Comparison of ENCODE assay signal across 3 cellular contexts in the genomic region with DNA sequence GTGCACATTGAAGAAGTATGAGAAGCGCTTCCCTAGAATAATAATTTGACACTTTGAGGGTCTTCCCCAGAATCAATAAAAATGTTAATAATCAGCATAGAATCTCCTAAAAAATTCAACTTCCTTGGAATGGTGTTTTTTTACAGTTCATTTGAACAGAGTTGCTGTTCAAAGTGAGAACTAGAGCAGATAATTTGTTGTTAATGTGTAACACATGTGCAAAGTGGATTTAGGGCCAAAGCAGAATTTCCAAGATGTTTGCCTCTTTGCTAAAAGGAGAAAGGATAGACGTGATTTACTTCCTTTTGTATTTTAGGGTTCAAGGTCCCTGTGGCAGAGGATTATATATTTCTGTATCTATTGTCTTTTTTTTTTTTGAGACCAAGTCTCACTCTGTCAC.
A peak's percentile ranks its signal among the peaks of the same experiment; 100 is the strongest.
TF ChIP-seq lines count a peak whose summit lies in the region.

No MANE protein-coding gene starts in this region.

TF ChIP-seq in GM23338, 12 proteins besides CTCF, POLR2A, EP300 and RAD21 (continues in another document):
- no peak for TF ChIP-seq POLR2AphosphoS5 (IDR thresholded peaks at IDR 0.05; ENCODE audit: low read depth)
- TF ChIP-seq, protein P1, sequence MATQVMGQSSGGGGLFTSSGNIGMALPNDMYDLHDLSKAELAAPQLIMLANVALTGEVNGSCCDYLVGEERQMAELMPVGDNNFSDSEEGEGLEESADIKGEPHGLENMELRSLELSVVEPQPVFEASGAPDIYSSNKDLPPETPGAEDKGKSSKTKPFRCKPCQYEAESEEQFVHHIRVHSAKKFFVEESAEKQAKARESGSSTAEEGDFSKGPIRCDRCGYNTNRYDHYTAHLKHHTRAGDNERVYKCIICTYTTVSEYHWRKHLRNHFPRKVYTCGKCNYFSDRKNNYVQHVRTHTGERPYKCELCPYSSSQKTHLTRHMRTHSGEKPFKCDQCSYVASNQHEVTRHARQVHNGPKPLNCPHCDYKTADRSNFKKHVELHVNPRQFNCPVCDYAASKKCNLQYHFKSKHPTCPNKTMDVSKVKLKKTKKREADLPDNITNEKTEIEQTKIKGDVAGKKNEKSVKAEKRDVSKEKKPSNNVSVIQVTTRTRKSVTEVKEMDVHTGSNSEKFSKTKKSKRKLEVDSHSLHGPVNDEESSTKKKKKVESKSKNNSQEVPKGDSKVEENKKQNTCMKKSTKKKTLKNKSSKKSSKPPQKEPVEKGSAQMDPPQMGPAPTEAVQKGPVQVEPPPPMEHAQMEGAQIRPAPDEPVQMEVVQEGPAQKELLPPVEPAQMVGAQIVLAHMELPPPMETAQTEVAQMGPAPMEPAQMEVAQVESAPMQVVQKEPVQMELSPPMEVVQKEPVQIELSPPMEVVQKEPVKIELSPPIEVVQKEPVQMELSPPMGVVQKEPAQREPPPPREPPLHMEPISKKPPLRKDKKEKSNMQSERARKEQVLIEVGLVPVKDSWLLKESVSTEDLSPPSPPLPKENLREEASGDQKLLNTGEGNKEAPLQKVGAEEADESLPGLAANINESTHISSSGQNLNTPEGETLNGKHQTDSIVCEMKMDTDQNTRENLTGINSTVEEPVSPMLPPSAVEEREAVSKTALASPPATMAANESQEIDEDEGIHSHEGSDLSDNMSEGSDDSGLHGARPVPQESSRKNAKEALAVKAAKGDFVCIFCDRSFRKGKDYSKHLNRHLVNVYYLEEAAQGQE (IDR thresholded peaks at IDR 0.05; ENCODE audit: unreplicated experiment): no peak
- no peak for TF ChIP-seq CREB1 (CRISPR knock-in tag; IDR thresholded peaks at IDR 0.05; ENCODE audit: low read depth)
- no peak for TF ChIP-seq ZNF331 (CRISPR knock-in tag; IDR thresholded peaks at IDR 0.05; ENCODE audit: low read depth)
- TF ChIP-seq ZNF114 (CRISPR knock-in tag; IDR thresholded peaks at IDR 0.05): no peak
- TF ChIP-seq EZH2 (IDR thresholded peaks at IDR 0.05; ENCODE audit: low read depth, unreplicated experiment): no peak
- no peak for TF ChIP-seq EZH2phosphoT487 (IDR thresholded peaks at IDR 0.05; ENCODE audit: unreplicated experiment)
- TF ChIP-seq STAT1 (IDR thresholded peaks at IDR 0.05; ENCODE audit: unreplicated experiment): no peak
- TF ChIP-seq, protein P2, sequence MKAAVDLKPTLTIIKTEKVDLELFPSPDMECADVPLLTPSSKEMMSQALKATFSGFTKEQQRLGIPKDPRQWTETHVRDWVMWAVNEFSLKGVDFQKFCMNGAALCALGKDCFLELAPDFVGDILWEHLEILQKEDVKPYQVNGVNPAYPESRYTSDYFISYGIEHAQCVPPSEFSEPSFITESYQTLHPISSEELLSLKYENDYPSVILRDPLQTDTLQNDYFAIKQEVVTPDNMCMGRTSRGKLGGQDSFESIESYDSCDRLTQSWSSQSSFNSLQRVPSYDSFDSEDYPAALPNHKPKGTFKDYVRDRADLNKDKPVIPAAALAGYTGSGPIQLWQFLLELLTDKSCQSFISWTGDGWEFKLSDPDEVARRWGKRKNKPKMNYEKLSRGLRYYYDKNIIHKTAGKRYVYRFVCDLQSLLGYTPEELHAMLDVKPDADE (IDR thresholded peaks at IDR 0.05): no peak
- TF ChIP-seq NANOG (IDR thresholded peaks at IDR 0.05; ENCODE audit: borderline replicate concordance): no peak

TF ChIP-seq in K562, 482 proteins besides CTCF, POLR2A, EP300 and RAD21:
- TF ChIP-seq, protein P3, sequence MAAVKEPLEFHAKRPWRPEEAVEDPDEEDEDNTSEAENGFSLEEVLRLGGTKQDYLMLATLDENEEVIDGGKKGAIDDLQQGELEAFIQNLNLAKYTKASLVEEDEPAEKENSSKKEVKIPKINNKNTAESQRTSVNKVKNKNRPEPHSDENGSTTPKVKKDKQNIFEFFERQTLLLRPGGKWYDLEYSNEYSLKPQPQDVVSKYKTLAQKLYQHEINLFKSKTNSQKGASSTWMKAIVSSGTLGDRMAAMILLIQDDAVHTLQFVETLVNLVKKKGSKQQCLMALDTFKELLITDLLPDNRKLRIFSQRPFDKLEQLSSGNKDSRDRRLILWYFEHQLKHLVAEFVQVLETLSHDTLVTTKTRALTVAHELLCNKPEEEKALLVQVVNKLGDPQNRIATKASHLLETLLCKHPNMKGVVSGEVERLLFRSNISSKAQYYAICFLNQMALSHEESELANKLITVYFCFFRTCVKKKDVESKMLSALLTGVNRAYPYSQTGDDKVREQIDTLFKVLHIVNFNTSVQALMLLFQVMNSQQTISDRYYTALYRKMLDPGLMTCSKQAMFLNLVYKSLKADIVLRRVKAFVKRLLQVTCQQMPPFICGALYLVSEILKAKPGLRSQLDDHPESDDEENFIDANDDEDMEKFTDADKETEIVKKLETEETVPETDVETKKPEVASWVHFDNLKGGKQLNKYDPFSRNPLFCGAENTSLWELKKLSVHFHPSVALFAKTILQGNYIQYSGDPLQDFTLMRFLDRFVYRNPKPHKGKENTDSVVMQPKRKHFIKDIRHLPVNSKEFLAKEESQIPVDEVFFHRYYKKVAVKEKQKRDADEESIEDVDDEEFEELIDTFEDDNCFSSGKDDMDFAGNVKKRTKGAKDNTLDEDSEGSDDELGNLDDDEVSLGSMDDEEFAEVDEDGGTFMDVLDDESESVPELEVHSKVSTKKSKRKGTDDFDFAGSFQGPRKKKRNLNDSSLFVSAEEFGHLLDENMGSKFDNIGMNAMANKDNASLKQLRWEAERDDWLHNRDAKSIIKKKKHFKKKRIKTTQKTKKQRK (IDR thresholded peaks at IDR 0.05; ENCODE audit: borderline replicate concordance, low read depth, low read length): no peak
- TF ChIP-seq, protein P4, sequence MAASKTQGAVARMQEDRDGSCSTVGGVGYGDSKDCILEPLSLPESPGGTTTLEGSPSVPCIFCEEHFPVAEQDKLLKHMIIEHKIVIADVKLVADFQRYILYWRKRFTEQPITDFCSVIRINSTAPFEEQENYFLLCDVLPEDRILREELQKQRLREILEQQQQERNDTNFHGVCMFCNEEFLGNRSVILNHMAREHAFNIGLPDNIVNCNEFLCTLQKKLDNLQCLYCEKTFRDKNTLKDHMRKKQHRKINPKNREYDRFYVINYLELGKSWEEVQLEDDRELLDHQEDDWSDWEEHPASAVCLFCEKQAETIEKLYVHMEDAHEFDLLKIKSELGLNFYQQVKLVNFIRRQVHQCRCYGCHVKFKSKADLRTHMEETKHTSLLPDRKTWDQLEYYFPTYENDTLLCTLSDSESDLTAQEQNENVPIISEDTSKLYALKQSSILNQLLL (CRISPR knock-in tag; IDR thresholded peaks at IDR 0.05; ENCODE audit: borderline replicate concordance): peak; percentile 87
- TF ChIP-seq TCFL5 (CRISPR knock-in tag; conservative IDR thresholded peaks at IDR 0.05) (no peak), EGR1 (conservative IDR thresholded peaks at IDR 0.05) (no peak), NEUROD1 (IDR thresholded peaks at IDR 0.05; ENCODE audit: borderline replicate concordance, low read depth, low read length, partially characterized antibody) (no peak)
- TF ChIP-seq, protein P5, sequence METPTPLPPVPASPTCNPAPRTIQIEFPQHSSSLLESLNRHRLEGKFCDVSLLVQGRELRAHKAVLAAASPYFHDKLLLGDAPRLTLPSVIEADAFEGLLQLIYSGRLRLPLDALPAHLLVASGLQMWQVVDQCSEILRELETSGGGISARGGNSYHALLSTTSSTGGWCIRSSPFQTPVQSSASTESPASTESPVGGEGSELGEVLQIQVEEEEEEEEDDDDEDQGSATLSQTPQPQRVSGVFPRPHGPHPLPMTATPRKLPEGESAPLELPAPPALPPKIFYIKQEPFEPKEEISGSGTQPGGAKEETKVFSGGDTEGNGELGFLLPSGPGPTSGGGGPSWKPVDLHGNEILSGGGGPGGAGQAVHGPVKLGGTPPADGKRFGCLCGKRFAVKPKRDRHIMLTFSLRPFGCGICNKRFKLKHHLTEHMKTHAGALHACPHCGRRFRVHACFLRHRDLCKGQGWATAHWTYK (CRISPR knock-in tag; IDR thresholded peaks at IDR 0.05): no peak
TF ChIP-seq in K562: peak in this region for 1.

TF ChIP-seq in SK-N-SH, 30 proteins besides CTCF, POLR2A, EP300 and RAD21:
- TF ChIP-seq POLR2AphosphoS5 (IDR thresholded peaks at IDR 0.05; ENCODE audit: low read depth, low read length) (no peak), NRF1 (IDR thresholded peaks at IDR 0.05; ENCODE audit: low read depth, low read length) (no peak), TAF1 (IDR thresholded peaks at IDR 0.05; ENCODE audit: borderline replicate concordance, low read depth, low read length) (no peak), EZH2phosphoT487 (IDR thresholded peaks at IDR 0.05; ENCODE audit: borderline replicate concordance, low read depth) (no peak), SMC3 (IDR thresholded peaks at IDR 0.05; ENCODE audit: low read depth, low read length) (no peak), TEAD4 (IDR thresholded peaks at IDR 0.05; ENCODE audit: borderline replicate concordance, insufficient read depth) (no peak), RCOR1 (IDR thresholded peaks at IDR 0.05; ENCODE audit: low read length) (no peak), GATA2 (CRISPR knock-in tag; IDR thresholded peaks at IDR 0.05) (no peak), TCF12 (IDR thresholded peaks at IDR 0.05) (no peak), YY1 (IDR thresholded peaks at IDR 0.05; ENCODE audit: low read depth) (no peak), FOXM1 (IDR thresholded peaks at IDR 0.05; ENCODE audit: low read depth) (no peak)
- TF ChIP-seq, protein P6, sequence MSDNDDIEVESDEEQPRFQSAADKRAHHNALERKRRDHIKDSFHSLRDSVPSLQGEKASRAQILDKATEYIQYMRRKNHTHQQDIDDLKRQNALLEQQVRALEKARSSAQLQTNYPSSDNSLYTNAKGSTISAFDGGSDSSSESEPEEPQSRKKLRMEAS (IDR thresholded peaks at IDR 0.05; ENCODE audit: low read depth): no peak
- TF ChIP-seq, protein P7, sequence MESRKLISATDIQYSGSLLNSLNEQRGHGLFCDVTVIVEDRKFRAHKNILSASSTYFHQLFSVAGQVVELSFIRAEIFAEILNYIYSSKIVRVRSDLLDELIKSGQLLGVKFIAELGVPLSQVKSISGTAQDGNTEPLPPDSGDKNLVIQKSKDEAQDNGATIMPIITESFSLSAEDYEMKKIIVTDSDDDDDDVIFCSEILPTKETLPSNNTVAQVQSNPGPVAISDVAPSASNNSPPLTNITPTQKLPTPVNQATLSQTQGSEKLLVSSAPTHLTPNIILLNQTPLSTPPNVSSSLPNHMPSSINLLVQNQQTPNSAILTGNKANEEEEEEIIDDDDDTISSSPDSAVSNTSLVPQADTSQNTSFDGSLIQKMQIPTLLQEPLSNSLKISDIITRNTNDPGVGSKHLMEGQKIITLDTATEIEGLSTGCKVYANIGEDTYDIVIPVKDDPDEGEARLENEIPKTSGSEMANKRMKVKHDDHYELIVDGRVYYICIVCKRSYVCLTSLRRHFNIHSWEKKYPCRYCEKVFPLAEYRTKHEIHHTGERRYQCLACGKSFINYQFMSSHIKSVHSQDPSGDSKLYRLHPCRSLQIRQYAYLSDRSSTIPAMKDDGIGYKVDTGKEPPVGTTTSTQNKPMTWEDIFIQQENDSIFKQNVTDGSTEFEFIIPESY (IDR thresholded peaks at IDR 0.05; ENCODE audit: borderline replicate concordance, low read depth): no peak
- TF ChIP-seq, protein P1 (IDR thresholded peaks at IDR 0.05; ENCODE audit: low read depth, low read length): no peak
- TF ChIP-seq, protein P8, sequence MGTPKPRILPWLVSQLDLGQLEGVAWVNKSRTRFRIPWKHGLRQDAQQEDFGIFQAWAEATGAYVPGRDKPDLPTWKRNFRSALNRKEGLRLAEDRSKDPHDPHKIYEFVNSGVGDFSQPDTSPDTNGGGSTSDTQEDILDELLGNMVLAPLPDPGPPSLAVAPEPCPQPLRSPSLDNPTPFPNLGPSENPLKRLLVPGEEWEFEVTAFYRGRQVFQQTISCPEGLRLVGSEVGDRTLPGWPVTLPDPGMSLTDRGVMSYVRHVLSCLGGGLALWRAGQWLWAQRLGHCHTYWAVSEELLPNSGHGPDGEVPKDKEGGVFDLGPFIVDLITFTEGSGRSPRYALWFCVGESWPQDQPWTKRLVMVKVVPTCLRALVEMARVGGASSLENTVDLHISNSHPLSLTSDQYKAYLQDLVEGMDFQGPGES (IDR thresholded peaks at IDR 0.05; ENCODE audit: low read depth, low read length): no peak
- TF ChIP-seq, protein P9, sequence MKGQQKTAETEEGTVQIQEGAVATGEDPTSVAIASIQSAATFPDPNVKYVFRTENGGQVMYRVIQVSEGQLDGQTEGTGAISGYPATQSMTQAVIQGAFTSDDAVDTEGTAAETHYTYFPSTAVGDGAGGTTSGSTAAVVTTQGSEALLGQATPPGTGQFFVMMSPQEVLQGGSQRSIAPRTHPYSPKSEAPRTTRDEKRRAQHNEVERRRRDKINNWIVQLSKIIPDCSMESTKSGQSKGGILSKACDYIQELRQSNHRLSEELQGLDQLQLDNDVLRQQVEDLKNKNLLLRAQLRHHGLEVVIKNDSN (IDR thresholded peaks at IDR 0.05; ENCODE audit: borderline replicate concordance, low read depth): no peak
